8 cellular contexts compared by ENCODE assay signal in genomic region chrX:3713937-3714434, GRCh38.
DNase-seq lines count a peak whose midpoint lies in the region; ATAC-seq and TF ChIP-seq lines count a peak whose summit lies in the region.

No MANE protein-coding gene starts in this region.

- H3K36me3 ChIP-seq in WERI-Rb-1 = no peaks in the 10 kb centered on the region
- no peaks in the 10 kb centered on the region for H3K36me3 ChIP-seq in iPS-15b (ENCODE audit: control insufficient read depth, insufficient read depth, low read length)

- ATAC-seq in GM21529 (IDR thresholded peaks at IDR 0.05; ENCODE audit: unreplicated experiment) = no peak
- no peak for ATAC-seq in HG02678 (IDR thresholded peaks at IDR 0.05; ENCODE audit: unreplicated experiment)

- H3K4me1 Mint-ChIP-seq in T-helper 1 cell treated with Interleukin-12 subunit alpha and Interleukin-12 subunit beta and Interleukin-4 antibody, amounts not matched to agents 30 μg/mL and 1 μg/mL, for 36 hours (ENCODE audit: low read depth) = peaks cover 13% of the 10 kb centered on the region
- H3K4me1 Mint-ChIP-seq in stimulated activated naive CD8-positive, alpha-beta T cell treated with anti-CD3 and anti-CD28 coated beads, Interleukin-15, Interleukin-2, amounts not matched to agents 100 ng/mL and 50 ng/mL, for 24 hours (ENCODE audit: low read depth) = peaks cover 11% of the 10 kb centered on the region

- H3K27ac ChIP-seq in WERI-Rb-1 = no peak overlapping the region

- H3K27me3 ChIP-seq in WERI-Rb-1 (ENCODE audit: insufficient read depth, low read depth, severe bottlenecking) (no peaks in the 10 kb centered on the region), iPS-15b (ENCODE audit: control insufficient read depth, insufficient read depth, low read length) (peaks cover 12% of the 10 kb centered on the region)

- no peak for TF ChIP-seq CTCF in WERI-Rb-1 (IDR thresholded peaks at IDR 0.05; ENCODE audit: low read depth, low read length)

- peak overlapping the region; percentile 52 for H3K4me3 ChIP-seq in WERI-Rb-1 (ENCODE audit: low read depth, low read length)
- H3K4me3 ChIP-seq in iPS-15b (ENCODE audit: low read depth, low read length) = peak overlapping the region; percentile 64

- H3K36me3 Mint-ChIP-seq in T-helper 1 cell treated with Interleukin-12 subunit alpha and Interleukin-12 subunit beta and Interleukin-4 antibody, amounts not matched to agents 30 μg/mL and 1 μg/mL, for 36 hours (ENCODE audit: low read depth) = peaks cover 9% of the 10 kb centered on the region
- no peaks in the 10 kb centered on the region for H3K36me3 Mint-ChIP-seq in stimulated activated naive CD8-positive, alpha-beta T cell treated with anti-CD3 and anti-CD28 coated beads, Interleukin-15, Interleukin-2, amounts not matched to agents 100 ng/mL and 50 ng/mL, for 24 hours (ENCODE audit: low read depth)

- peak overlapping the region; percentile 63 for H3K27ac Mint-ChIP-seq in T-helper 1 cell treated with Interleukin-12 subunit alpha and Interleukin-12 subunit beta and Interleukin-4 antibody, amounts not matched to agents 30 μg/mL and 1 μg/mL, for 36 hours
- H3K27ac Mint-ChIP-seq in stimulated activated naive CD8-positive, alpha-beta T cell treated with anti-CD3 and anti-CD28 coated beads, Interleukin-15, Interleukin-2, amounts not matched to agents 100 ng/mL and 50 ng/mL, for 24 hours = no peak overlapping the region

- no peaks in the 10 kb centered on the region for H3K9me3 ChIP-seq in WERI-Rb-1 (ENCODE audit: severe bottlenecking)
- H3K9me3 ChIP-seq in iPS-15b (ENCODE audit: control insufficient read depth, insufficient read depth, low read length) = no peaks in the 10 kb centered on the region

- H3K9me3 Mint-ChIP-seq in T-helper 1 cell treated with Interleukin-12 subunit alpha and Interleukin-12 subunit beta and Interleukin-4 antibody, amounts not matched to agents 30 μg/mL and 1 μg/mL, for 36 hours = no peaks in the 10 kb centered on the region
- no peaks in the 10 kb centered on the region for H3K9me3 Mint-ChIP-seq in stimulated activated naive CD8-positive, alpha-beta T cell treated with anti-CD3 and anti-CD28 coated beads, Interleukin-15, Interleukin-2, amounts not matched to agents 100 ng/mL and 50 ng/mL, for 24 hours

- H3K4me3 Mint-ChIP-seq in T-helper 1 cell treated with Interleukin-12 subunit alpha and Interleukin-12 subunit beta and Interleukin-4 antibody, amounts not matched to agents 30 μg/mL and 1 μg/mL, for 36 hours = peak overlapping the region; percentile 65
- peak overlapping the region; percentile 74 for H3K4me3 Mint-ChIP-seq in stimulated activated naive CD8-positive, alpha-beta T cell treated with anti-CD3 and anti-CD28 coated beads, Interleukin-15, Interleukin-2, amounts not matched to agents 100 ng/mL and 50 ng/mL, for 24 hours

- DNase-seq in T-helper 1 cell = no peak
- no peak for DNase-seq in WERI-Rb-1
- no peak for DNase-seq in MV-4-11 (lab: John Stamatoyannopoulos, UW)

- no peak overlapping the region for H3K9ac ChIP-seq in iPS-15b (ENCODE audit: low read depth, low read length)

- H3K27me3 Mint-ChIP-seq in T-helper 1 cell treated with Interleukin-12 subunit alpha and Interleukin-12 subunit beta and Interleukin-4 antibody, amounts not matched to agents 30 μg/mL and 1 μg/mL, for 36 hours (ENCODE audit: low read depth) = no peaks in the 10 kb centered on the region
- no peaks in the 10 kb centered on the region for H3K27me3 Mint-ChIP-seq in stimulated activated naive CD8-positive, alpha-beta T cell treated with anti-CD3 and anti-CD28 coated beads, Interleukin-15, Interleukin-2, amounts not matched to agents 100 ng/mL and 50 ng/mL, for 24 hours

- peaks cover 2% of the 10 kb centered on the region for H3K4me1 ChIP-seq in iPS-15b (ENCODE audit: control insufficient read depth, insufficient read depth, low read length)
